13 cellular contexts compared by ENCODE assay signal in the genomic region with DNA sequence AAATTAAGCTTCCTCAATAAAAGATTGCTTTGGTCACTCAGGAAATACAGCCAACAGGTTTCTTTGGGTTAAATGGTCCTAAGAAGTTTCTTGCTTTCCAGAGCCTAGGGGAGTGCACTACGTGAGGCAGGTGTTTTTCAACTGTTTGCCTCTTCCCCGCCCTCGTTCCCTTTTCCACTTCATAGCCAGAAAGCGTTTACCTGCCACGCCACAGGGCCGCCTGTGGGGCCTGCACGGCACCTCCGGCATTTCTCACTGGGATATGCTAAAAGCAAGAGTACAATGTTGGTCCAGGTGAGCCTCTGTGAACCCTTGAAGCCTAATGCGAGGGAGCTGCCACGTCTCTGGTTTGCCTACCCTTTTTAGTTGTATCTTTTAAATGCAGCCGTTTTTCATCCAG.
DNase-seq lines count a peak whose midpoint lies in the region; ATAC-seq and TF ChIP-seq lines count a peak whose summit lies in the region.
"Had no signal": no experiment of that assay in that cellular context is flagged by ENCODE, and none has a peak within 500 bp of the region (broad histone marks: within the 10 kb centered on the region; RNA-seq: fewer than 3 reads in every experiment).

No MANE protein-coding gene starts in this region.

- peaks cover 93% of the 10 kb centered on the region for H3K36me3 Mint-ChIP-seq in brain
- H3K36me3 Mint-ChIP-seq in stimulated activated effector memory CD8-positive, alpha-beta T cell treated with anti-CD3 and anti-CD28 coated beads, Interleukin-12 subunit alpha, Interleukin-12 subunit beta, amount 100 ng/mL, for 72 hours = peaks cover 17% of the 10 kb centered on the region

- peak overlapping the region in 4 of 5 experiments; percentile 55 to 88 (median 77) for H3K27ac Mint-ChIP-seq in brain
- peak overlapping the region; percentile 94 for H3K27ac Mint-ChIP-seq in stimulated activated effector memory CD8-positive, alpha-beta T cell treated with anti-CD3 and anti-CD28 coated beads, Interleukin-12 subunit alpha, Interleukin-12 subunit beta, amount 100 ng/mL, for 72 hours

- H3K4me3 Mint-ChIP-seq in brain = no peak overlapping the region
- H3K4me3 Mint-ChIP-seq in stimulated activated effector memory CD8-positive, alpha-beta T cell treated with anti-CD3 and anti-CD28 coated beads, Interleukin-12 subunit alpha, Interleukin-12 subunit beta, amount 100 ng/mL, for 72 hours = peak overlapping the region; percentile 70
- H3K4me3 Mint-ChIP-seq: stimulated activated memory B cell treated with anti-CD40 and anti-IgM and Interleukin-4, amounts not matched to agents 10 μg/mL and 1 μg/mL and 100 μg/mL, for 72 hours had no signal

- peak; percentile 32 for DNase-seq in activated T-cell treated with anti-CD3 and anti-CD28 coated beads, Interleukin-2, amount 50 U/mL, for 1 hour
- DNase-seq in activated T-cell treated with anti-CD3 and anti-CD28 coated beads, Interleukin-2, amount 50 U/mL, for 48 hours = no peak
- DNase-seq in activated CD4-positive, alpha-beta T cell treated with anti-CD3 and anti-CD28 coated beads, Interleukin-2, amount 50 U/mL, for 1 hour = peak; percentile 12
- DNase-seq in stimulated activated effector memory CD8-positive, alpha-beta T cell treated with anti-CD3 and anti-CD28 coated beads, Interleukin-12 subunit alpha, Interleukin-12 subunit beta, amount 100 ng/mL, for 72 hours (ENCODE audit: low spot score in 2 of 2) = no peak
- DNase-seq in COR-L47 (lab: John Stamatoyannopoulos, UW) = no peak
- no peak for DNase-seq in COLO829 (ENCODE audit: low spot score)
- DNase-seq: caudate nucleus, DMS153, Karpas-422 had no signal

- H3K4me1 Mint-ChIP-seq in brain = peaks cover 63% of the 10 kb centered on the region
- peaks cover 53% of the 10 kb centered on the region for H3K4me1 Mint-ChIP-seq in stimulated activated effector memory CD8-positive, alpha-beta T cell treated with anti-CD3 and anti-CD28 coated beads, Interleukin-12 subunit alpha, Interleukin-12 subunit beta, amount 100 ng/mL, for 72 hours

- no peak for ATAC-seq in stimulated activated effector memory CD8-positive, alpha-beta T cell treated with anti-CD3 and anti-CD28 coated beads, Interleukin-12 subunit alpha, Interleukin-12 subunit beta, amount 100 ng/mL, for 72 hours
- ATAC-seq in GM18502 (IDR thresholded peaks at IDR 0.05; ENCODE audit: poor library complexity, unreplicated experiment) = no peak
- ATAC-seq: sciatic nerve had no signal

- H3K9me3 Mint-ChIP-seq in brain = no peaks in the 10 kb centered on the region
- H3K9me3 Mint-ChIP-seq in stimulated activated effector memory CD8-positive, alpha-beta T cell treated with anti-CD3 and anti-CD28 coated beads, Interleukin-12 subunit alpha, Interleukin-12 subunit beta, amount 100 ng/mL, for 72 hours = no peaks in the 10 kb centered on the region
- H3K9me3 Mint-ChIP-seq: stimulated activated memory B cell treated with anti-CD40 and anti-IgM and Interleukin-4, amounts not matched to agents 10 μg/mL and 1 μg/mL and 100 μg/mL, for 72 hours had no signal

- no peaks in the 10 kb centered on the region for H3K27me3 Mint-ChIP-seq in brain
- H3K27me3 Mint-ChIP-seq: stimulated activated memory B cell treated with anti-CD40 and anti-IgM and Interleukin-4, amounts not matched to agents 10 μg/mL and 1 μg/mL and 100 μg/mL, for 72 hours had no signal

- TF ChIP-seq CTCF in brain (conservative IDR thresholded peaks at IDR 0.05) = no peak

Comparison
In these comparisons a context has a peak if more than half of its experiments do, and no peak if none do; other contexts are left out.
1. DNase-seq: peak in activated T-cell treated with anti-CD3 and anti-CD28 coated beads, Interleukin-2, amount 50 U/mL, for 1 hour (single experiment) and activated CD4-positive, alpha-beta T cell treated with anti-CD3 and anti-CD28 coated beads, Interleukin-2, amount 50 U/mL, for 1 hour (single experiment); none in activated T-cell treated with anti-CD3 and anti-CD28 coated beads, Interleukin-2, amount 50 U/mL, for 48 hours (0 of 2), stimulated activated effector memory CD8-positive, alpha-beta T cell treated with anti-CD3 and anti-CD28 coated beads, Interleukin-12 subunit alpha, Interleukin-12 subunit beta, amount 100 ng/mL, for 72 hours (0 of 2), COR-L47 (single experiment) and COLO829 (single experiment).